ENCODE assay signal across 28 cellular contexts in the genomic region with DNA sequence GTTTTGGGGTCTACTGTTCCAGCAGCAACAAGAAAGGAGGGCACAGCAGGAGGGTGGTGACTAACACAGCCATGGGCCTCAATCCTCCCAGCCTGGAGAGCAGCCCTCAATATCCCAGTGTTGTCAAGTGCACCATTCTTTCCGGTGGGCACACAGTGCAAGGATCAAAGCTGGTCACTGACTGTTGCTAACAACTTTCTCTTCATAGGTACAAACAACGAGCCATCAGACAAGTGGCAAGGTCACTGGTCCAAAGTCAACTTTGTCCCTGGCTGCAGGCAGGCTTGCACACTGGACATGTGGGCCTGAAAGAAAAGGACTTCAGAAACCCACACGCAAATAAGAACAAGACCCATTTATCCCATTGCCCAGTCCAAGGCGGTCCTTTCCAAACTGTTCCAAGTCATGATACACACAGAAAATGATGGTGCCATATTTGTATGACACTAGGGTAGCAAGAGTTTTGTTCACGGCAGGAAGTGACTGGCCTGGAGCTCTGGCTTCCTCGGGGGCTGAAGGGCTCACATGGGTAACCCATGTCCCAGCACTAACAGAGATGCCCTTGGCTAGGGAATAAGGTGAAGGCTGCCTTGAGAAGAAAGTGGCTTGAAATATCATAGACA.
"Had no signal": no experiment of that assay in that cellular context is flagged by ENCODE, and none has a peak within 500 bp of the region (broad histone marks: within the 10 kb centered on the region; RNA-seq: fewer than 3 reads in every experiment).

No MANE protein-coding gene starts in this region.

- H3K27me3 ChIP-seq: ascending aorta, cardiac muscle cell had no signal

- H3K36me3 ChIP-seq: ascending aorta, cardiac muscle cell had no signal

- H3K4me1 ChIP-seq: ascending aorta had no signal

- ATAC-seq: activated CD8-positive, alpha-beta memory T cell treated with anti-CD3 and anti-CD28 coated beads, Interleukin-2, amount 10 ng/mL, durations not matched to agents 7 days and 5 days; activated CD8-positive, alpha-beta T cell treated with anti-CD3 and anti-CD28 coated beads, Interleukin-2, amount 10 ng/mL, durations not matched to agents 7 days and 5 days; activated naive CD8-positive, alpha-beta T cell treated with anti-CD3 and anti-CD28 coated beads, Interleukin-2, amount 50 U/mL, for 24 hours had no signal

- H3K27ac ChIP-seq: ascending aorta, cardiac muscle cell, VCaP had no signal

- H3K9me3 ChIP-seq: ascending aorta had no signal

- H3K4me3 ChIP-seq: ascending aorta, cardiac muscle cell had no signal

- DNase-seq: activated B cell treated with CpG ODN at 0.5 μM for 24 hours; activated CD4-positive, alpha-beta memory T cell treated with anti-CD3 and anti-CD28 coated beads, Interleukin-2, amount 10 ng/mL, durations not matched to agents 7 days and 5 days; activated CD4-positive, alpha-beta T cell treated with anti-CD3 and anti-CD28 coated beads for 48 hours; activated CD4-positive, alpha-beta T cell treated with anti-CD3 and anti-CD28 coated beads, Interleukin-2, amount 10 ng/mL, durations not matched to agents 7 days and 5 days; activated CD4-positive, alpha-beta T cell treated with anti-CD3 and anti-CD28 coated beads, Interleukin-2, amount 50 U/mL, for 48 hours; activated CD4-positive, CD25-positive, alpha-beta regulatory T cell treated with anti-CD3 and anti-CD28 coated beads, Interleukin-2, amount 50 U/mL, for 72 hours; activated CD8-positive, alpha-beta memory T cell treated with anti-CD3 and anti-CD28 coated beads for 24 hours; activated CD8-positive, alpha-beta memory T cell treated with anti-CD3 and anti-CD28 coated beads, Interleukin-2, amount 10 ng/mL, durations not matched to agents 7 days and 5 days; activated CD8-positive, alpha-beta memory T cell treated with anti-CD3 and anti-CD28 coated beads, Interleukin-2, amount 50 U/mL, for 48 hours; activated CD8-positive, alpha-beta T cell treated with anti-CD3 and anti-CD28 coated beads, Interleukin-2, amount 10 ng/mL, durations not matched to agents 7 days and 5 days; activated effector memory CD4-positive, alpha-beta T cell treated with Interleukin-2 at 50 U/mL for 16 hours; activated gamma-delta T cell; activated naive CD4-positive, alpha-beta T cell treated with anti-CD3 and anti-CD28 coated beads, Interleukin-2, amount 10 ng/mL, durations not matched to agents 7 days and 5 days; activated naive CD4-positive, alpha-beta T cell treated with Interleukin-2 at 50 U/mL for 16 hours; activated naive CD8-positive, alpha-beta T cell treated with anti-CD3 and anti-CD28 coated beads, Interleukin-2, amount 10 ng/mL, durations not matched to agents 7 days and 5 days; activated naive CD8-positive, alpha-beta T cell treated with anti-CD3 and anti-CD28 coated beads, Interleukin-2, amount 50 U/mL, for 24 hours; activated T-cell treated with anti-CD3 and anti-CD28 coated beads, Interleukin-2, amount 50 U/mL, for 24 hours; activated T-cell treated with anti-CD3 and anti-CD28 coated beads, Interleukin-2, amount 50 U/mL, for 48 hours; amygdala; anterior cingulate cortex; caudate nucleus; cerebellar nuclear complex; T-helper 1 cell; T-helper 2 cell; T-helper 9 cell had no signal
